Comparison of ENCODE assay signal across 1 cellular context in the genomic region with DNA sequence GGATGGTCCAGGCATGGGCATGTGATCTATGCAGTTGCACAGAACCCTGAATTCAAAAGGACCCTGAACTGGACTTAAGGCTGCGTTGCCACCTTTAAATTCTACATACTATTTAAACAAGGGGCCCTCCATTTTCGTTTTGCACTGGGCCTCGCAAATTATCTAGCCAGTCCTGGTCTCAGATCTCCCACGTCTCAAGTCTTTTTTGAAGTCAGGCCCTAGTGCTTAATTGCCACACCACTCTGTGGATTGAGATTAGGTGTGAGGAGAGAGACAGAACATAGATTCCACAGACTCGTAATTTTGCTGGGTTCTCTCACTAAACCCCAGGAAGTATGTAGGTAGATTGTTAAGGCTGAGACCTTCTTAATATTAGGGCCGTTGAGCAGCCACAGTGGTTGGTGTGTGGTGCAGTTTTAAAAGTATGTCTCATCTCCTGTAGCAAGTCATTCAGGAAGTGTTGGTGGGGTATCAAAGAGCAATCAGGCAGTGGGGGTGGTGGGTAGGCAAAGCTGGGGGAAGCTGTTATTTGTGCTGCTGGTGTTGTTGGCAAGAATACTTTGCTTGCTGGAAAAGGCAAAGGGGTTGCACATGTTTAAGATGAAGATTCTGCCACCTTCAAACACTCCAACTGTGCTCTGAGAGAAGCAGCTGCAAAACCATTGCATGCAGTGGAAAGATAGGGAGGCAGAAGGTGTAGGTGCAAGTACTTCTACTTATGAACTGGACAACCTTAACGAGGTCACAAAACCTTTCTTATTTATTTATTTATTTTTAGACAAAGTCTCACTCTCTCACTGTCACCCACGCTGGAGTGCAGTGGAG.
TF ChIP-seq lines count a peak whose summit lies in the region.

No MANE protein-coding gene starts in this region.

TF ChIP-seq in HepG2, 621 proteins besides CTCF, POLR2A, EP300 and RAD21:
- no peak for TF ChIP-seq ZNF143 (CRISPR knock-in tag; IDR thresholded peaks at IDR 0.05)
- no peak for TF ChIP-seq HCFC1 (IDR thresholded peaks at IDR 0.05; ENCODE audit: low read depth, low read length)
- no peak for TF ChIP-seq HOXD1 (CRISPR knock-in tag; IDR thresholded peaks at IDR 0.05)
- TF ChIP-seq, protein P1, sequence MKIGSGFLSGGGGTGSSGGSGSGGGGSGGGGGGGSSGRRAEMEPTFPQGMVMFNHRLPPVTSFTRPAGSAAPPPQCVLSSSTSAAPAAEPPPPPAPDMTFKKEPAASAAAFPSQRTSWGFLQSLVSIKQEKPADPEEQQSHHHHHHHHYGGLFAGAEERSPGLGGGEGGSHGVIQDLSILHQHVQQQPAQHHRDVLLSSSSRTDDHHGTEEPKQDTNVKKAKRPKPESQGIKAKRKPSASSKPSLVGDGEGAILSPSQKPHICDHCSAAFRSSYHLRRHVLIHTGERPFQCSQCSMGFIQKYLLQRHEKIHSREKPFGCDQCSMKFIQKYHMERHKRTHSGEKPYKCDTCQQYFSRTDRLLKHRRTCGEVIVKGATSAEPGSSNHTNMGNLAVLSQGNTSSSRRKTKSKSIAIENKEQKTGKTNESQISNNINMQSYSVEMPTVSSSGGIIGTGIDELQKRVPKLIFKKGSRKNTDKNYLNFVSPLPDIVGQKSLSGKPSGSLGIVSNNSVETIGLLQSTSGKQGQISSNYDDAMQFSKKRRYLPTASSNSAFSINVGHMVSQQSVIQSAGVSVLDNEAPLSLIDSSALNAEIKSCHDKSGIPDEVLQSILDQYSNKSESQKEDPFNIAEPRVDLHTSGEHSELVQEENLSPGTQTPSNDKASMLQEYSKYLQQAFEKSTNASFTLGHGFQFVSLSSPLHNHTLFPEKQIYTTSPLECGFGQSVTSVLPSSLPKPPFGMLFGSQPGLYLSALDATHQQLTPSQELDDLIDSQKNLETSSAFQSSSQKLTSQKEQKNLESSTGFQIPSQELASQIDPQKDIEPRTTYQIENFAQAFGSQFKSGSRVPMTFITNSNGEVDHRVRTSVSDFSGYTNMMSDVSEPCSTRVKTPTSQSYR (CRISPR knock-in tag; IDR thresholded peaks at IDR 0.05; ENCODE audit: borderline replicate concordance) = no peak
- TF ChIP-seq MBNL3 (CRISPR knock-in tag; conservative IDR thresholded peaks at IDR 0.05) = no peak
- TF ChIP-seq, protein P2, sequence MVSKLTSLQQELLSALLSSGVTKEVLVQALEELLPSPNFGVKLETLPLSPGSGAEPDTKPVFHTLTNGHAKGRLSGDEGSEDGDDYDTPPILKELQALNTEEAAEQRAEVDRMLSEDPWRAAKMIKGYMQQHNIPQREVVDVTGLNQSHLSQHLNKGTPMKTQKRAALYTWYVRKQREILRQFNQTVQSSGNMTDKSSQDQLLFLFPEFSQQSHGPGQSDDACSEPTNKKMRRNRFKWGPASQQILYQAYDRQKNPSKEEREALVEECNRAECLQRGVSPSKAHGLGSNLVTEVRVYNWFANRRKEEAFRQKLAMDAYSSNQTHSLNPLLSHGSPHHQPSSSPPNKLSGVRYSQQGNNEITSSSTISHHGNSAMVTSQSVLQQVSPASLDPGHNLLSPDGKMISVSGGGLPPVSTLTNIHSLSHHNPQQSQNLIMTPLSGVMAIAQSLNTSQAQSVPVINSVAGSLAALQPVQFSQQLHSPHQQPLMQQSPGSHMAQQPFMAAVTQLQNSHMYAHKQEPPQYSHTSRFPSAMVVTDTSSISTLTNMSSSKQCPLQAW (CRISPR knock-in tag; IDR thresholded peaks at IDR 0.05) = no peak
- TF ChIP-seq, protein P3, sequence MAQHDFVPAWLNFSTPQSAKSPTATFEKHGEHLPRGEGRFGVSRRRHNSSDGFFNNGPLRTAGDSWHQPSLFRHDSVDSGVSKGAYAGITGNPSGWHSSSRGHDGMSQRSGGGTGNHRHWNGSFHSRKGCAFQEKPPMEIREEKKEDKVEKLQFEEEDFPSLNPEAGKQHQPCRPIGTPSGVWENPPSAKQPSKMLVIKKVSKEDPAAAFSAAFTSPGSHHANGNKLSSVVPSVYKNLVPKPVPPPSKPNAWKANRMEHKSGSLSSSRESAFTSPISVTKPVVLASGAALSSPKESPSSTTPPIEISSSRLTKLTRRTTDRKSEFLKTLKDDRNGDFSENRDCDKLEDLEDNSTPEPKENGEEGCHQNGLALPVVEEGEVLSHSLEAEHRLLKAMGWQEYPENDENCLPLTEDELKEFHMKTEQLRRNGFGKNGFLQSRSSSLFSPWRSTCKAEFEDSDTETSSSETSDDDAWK (CRISPR knock-in tag; IDR thresholded peaks at IDR 0.05) = no peak
- TF ChIP-seq, protein P4, sequence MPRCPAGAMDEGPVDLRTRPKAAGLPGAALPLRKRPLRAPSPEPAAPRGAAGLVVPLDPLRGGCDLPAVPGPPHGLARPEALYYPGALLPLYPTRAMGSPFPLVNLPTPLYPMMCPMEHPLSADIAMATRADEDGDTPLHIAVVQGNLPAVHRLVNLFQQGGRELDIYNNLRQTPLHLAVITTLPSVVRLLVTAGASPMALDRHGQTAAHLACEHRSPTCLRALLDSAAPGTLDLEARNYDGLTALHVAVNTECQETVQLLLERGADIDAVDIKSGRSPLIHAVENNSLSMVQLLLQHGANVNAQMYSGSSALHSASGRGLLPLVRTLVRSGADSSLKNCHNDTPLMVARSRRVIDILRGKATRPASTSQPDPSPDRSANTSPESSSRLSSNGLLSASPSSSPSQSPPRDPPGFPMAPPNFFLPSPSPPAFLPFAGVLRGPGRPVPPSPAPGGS (CRISPR knock-in tag; IDR thresholded peaks at IDR 0.05) = no peak
- no peak for TF ChIP-seq ZMAT3 (CRISPR knock-in tag; conservative IDR thresholded peaks at IDR 0.05)
- TF ChIP-seq, protein P5, sequence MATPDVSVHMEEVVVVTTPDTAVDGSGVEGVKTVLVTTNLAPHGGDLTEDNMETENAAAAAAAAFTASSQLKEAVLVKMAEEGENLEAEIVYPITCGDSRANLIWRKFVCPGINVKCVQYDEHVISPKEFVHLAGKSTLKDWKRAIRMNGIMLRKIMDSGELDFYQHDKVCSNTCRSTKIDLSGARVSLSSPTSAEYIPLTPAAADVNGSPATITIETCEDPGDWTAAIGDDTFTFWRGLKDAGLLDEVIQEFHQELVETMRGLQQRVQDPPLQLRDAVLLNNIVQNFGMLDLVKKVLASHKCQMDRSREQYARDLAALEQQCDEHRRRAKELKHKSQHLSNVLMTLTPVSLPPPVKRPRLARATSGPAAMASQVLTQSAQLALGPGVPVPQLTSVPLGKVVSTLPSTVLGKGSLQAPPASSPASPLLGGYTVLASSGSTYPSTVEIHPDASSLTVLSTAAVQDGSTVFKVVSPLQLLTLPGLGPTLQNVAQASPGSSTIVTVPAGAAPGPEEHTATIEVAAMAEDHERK (CRISPR knock-in tag; IDR thresholded peaks at IDR 0.05; ENCODE audit: low read depth) = no peak
- TF ChIP-seq, protein P6, sequence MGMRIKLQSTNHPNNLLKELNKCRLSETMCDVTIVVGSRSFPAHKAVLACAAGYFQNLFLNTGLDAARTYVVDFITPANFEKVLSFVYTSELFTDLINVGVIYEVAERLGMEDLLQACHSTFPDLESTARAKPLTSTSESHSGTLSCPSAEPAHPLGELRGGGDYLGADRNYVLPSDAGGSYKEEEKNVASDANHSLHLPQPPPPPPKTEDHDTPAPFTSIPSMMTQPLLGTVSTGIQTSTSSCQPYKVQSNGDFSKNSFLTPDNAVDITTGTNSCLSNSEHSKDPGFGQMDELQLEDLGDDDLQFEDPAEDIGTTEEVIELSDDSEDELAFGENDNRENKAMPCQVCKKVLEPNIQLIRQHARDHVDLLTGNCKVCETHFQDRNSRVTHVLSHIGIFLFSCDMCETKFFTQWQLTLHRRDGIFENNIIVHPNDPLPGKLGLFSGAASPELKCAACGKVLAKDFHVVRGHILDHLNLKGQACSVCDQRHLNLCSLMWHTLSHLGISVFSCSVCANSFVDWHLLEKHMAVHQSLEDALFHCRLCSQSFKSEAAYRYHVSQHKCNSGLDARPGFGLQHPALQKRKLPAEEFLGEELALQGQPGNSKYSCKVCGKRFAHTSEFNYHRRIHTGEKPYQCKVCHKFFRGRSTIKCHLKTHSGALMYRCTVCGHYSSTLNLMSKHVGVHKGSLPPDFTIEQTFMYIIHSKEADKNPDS (CRISPR knock-in tag; IDR thresholded peaks at IDR 0.05) = no peak
TF ChIP-seq in HepG2: peak in this region for 0.
